ENCODE assay signal across 8 cellular contexts in the genomic region with DNA sequence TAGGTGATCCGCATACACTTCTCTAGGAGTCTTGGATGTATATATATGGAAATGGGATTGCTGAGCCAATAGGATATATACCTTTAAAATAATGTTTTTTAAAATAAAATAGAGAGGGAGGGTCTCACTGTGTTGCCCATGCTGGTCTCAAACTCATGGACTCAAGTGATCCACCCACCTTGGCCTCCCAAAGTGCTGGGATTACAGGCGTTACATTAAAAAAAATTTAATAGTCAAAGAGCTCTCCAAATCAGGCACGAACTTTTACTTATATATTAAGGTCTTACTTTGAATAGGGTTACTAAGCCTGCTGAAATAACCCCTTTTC.
DNase-seq lines count a peak whose midpoint lies in the region; ATAC-seq and TF ChIP-seq lines count a peak whose summit lies in the region.

No MANE protein-coding gene starts in this region.

- no peaks in the 10 kb centered on the region for H3K36me3 ChIP-seq in RWPE2 (ENCODE audit: low read depth)
- no peaks in the 10 kb centered on the region for H3K36me3 ChIP-seq in prostate gland

- ATAC-seq in RWPE2 (ENCODE audit: low read depth): no peak
- no peak for ATAC-seq in GM19328 (IDR thresholded peaks at IDR 0.05; ENCODE audit: unreplicated experiment)
- no peak for ATAC-seq in HG02763 (IDR thresholded peaks at IDR 0.05; ENCODE audit: unreplicated experiment)

- TF ChIP-seq CTCF in GM12864 (IDR thresholded peaks at IDR 0.05; ENCODE audit: low read depth, low read length, missing control alignments) (no peak), RWPE2 (IDR thresholded peaks at IDR 0.05; ENCODE audit: poor library complexity, severe bottlenecking) (no peak), prostate gland (IDR thresholded peaks at IDR 0.05) (no peak)

- TF ChIP-seq POLR2A in prostate gland (IDR thresholded peaks at IDR 0.05): no peak

- H3K4me3 ChIP-seq in GM12864 (ENCODE audit: low read depth, low read length) (peak overlapping the region; percentile 55; the same call in 1 of the 2 replicates), RWPE2 (ENCODE audit: severe bottlenecking) (peak overlapping the region; percentile 47), prostate gland (peak overlapping the region; percentile 36 to 42)

- DNase-seq in GM12864 (ENCODE audit: low read depth) (no peak), RWPE2 (ENCODE audit: low spot score) (no peak), epithelial cell of prostate (ENCODE audit: low read depth, low spot score) (no peak), prostate gland (ENCODE audit: low spot score) (no peak), anterior cingulate cortex (lab: John Stamatoyannopoulos, UW) (no peak)
- DNase-seq in activated CD8-positive, alpha-beta memory T cell treated with anti-CD3 and anti-CD28 coated beads for 24 hours: no peak

- H3K9me3 ChIP-seq in RWPE2 (ENCODE audit: severe bottlenecking): no peaks in the 10 kb centered on the region
- no peaks in the 10 kb centered on the region for H3K9me3 ChIP-seq in prostate gland

- intact Hi-C loops in prostate gland (cut with DNase I): loop anchor here (2.0 to 10.0 kb wide), 2 partner anchors 104 to 170 kb away; partner anchors contain the start of gene GNL3L

- 32% methylated on average over 3 of the region's 3 CpGs for WGBS in prostate gland

- H3K27me3 ChIP-seq in RWPE2 (ENCODE audit: insufficient read depth, poor library complexity, severe bottlenecking) (no peaks in the 10 kb centered on the region), prostate gland (replicated peaks; ENCODE audit: insufficient read depth) (no peaks in the 10 kb centered on the region)

- H3K4me1 ChIP-seq in RWPE2 (ENCODE audit: insufficient read depth, poor library complexity, severe bottlenecking) (no peaks in the 10 kb centered on the region), prostate gland (replicated peaks) (no peaks in the 10 kb centered on the region)

- H3K27ac ChIP-seq in RWPE2 (ENCODE audit: poor library complexity, severe bottlenecking): peak overlapping the region; percentile 70
- peak overlapping the region; percentile 87 for H3K27ac ChIP-seq in epithelial cell of prostate
- peak overlapping the region; percentile 86 to 89 for H3K27ac ChIP-seq in prostate gland
